Comparison of ENCODE assay signal across 8 cellular contexts in genomic region chr2:215920244-215921100, GRCh38.
DNase-seq lines count a peak whose midpoint lies in the region; ATAC-seq and TF ChIP-seq lines count a peak whose summit lies in the region.

No MANE protein-coding gene starts in this region.

- peak; percentile 53 for ATAC-seq in GM21723 (IDR thresholded peaks at IDR 0.05; ENCODE audit: unreplicated experiment)
- peak; percentile 92 for ATAC-seq in IMR-90 (ENCODE audit: low read depth)
- peak; percentile 90 for ATAC-seq in foreskin keratinocyte

- peak overlapping the region; percentile 57 for H3K23ac ChIP-seq in IMR-90 (ENCODE audit: low read depth, low read length)

- CTCF ChIA-PET in IMR-90 (lab: Yijun Ruan, JAX) = interaction anchor here (0.8 to 1.1 kb wide), 4 partner anchors 126 to 468 kb away, joined by 3 read pairs; no protein-coding TSS in a partner anchor

- no peak overlapping the region for H3K18ac ChIP-seq in IMR-90 (ENCODE audit: low read depth, low read length)

- H2AK5ac ChIP-seq in IMR-90 (ENCODE audit: low read depth, low read length) = peak overlapping the region; percentile 59; the same call in 1 of the 2 replicates

- intact Hi-C loops in IMR-90 (cut with micrococcal nuclease) = loop anchor here (1.0 to 5.0 kb wide), 5 partner anchors 228 to 960 kb away; partner anchors contain the start of gene FN1
- intact Hi-C loops in activated T-helper 1 cell treated with anti-CD3 and anti-CD28 coated beads, Interleukin-12 subunit alpha, Interleukin-12 subunit beta, Interleukin-2, Interleukin-4 antibody, amounts not matched to agents 30 ng/mL and 10 ng/mL and 1 ng/mL, durations not matched to agents 14 hours and 24 hours and 36 hours (cut with micrococcal nuclease) = loop anchor here (1.0 kb wide), 1 partner anchor 466 kb away; no protein-coding TSS in a partner anchor
- intact Hi-C loops in uterus (cut with DNase I; ENCODE audit: low total_unique reads) = no loop called here

- no peaks in the 10 kb centered on the region for H3K79me2 ChIP-seq in osteoblast (ENCODE audit: insufficient read depth, low read length)

- no peak overlapping the region for H3K4me3 Mint-ChIP-seq in activated T-helper 1 cell treated with anti-CD3 and anti-CD28 coated beads, Interleukin-12 subunit alpha, Interleukin-12 subunit beta, Interleukin-2, Interleukin-4 antibody, amounts not matched to agents 30 ng/mL and 10 ng/mL and 1 ng/mL, durations not matched to agents 14 hours and 24 hours and 36 hours

- peak overlapping the region; percentile 85 for H2BK120ac ChIP-seq in IMR-90 (ENCODE audit: low read depth, low read length)

- no peak overlapping the region; the same call in 1 of the 2 replicates for H3K56ac ChIP-seq in IMR-90 (ENCODE audit: extremely low read depth, insufficient read depth, low read length)

- no peak overlapping the region; the same call in 1 of the 2 replicates for H3K14ac ChIP-seq in IMR-90 (replicated peaks; ENCODE audit: low read depth, low read length)

- H3K36me3 Mint-ChIP-seq in activated T-helper 1 cell treated with anti-CD3 and anti-CD28 coated beads, Interleukin-12 subunit alpha, Interleukin-12 subunit beta, Interleukin-2, Interleukin-4 antibody, amounts not matched to agents 30 ng/mL and 10 ng/mL and 1 ng/mL, durations not matched to agents 14 hours and 24 hours and 36 hours (ENCODE audit: low read depth) = no peaks in the 10 kb centered on the region

- in situ Hi-C loops in IMR-90 (cut with MboI; ENCODE audit: low sequenced_read_pairs) = no loop called here

- peaks cover 3% of the 10 kb centered on the region; the same call in 1 of the 2 replicates for H3K9me1 ChIP-seq in IMR-90 (ENCODE audit: insufficient read depth, low read length)

- H4K8ac ChIP-seq in IMR-90 (ENCODE audit: low read depth in 2 of 2, low read length in 2 of 2) = peak overlapping the region in 1 of 2 experiments; percentile 55; a peak in 2 of 4 replicates

- TF ChIP-seq CTCF in IMR-90 (conservative IDR thresholded peaks at IDR 0.05; ENCODE audit: low read depth, low read length) (peak; percentile 95), foreskin keratinocyte (conservative IDR thresholded peaks at IDR 0.05) (peak; percentile 93), osteoblast (IDR thresholded peaks at IDR 0.05; ENCODE audit: extremely low read depth, low read depth, low read length) (peak; percentile 98), uterus (IDR thresholded peaks at IDR 0.05) (peak; percentile 79 to 85 (median 84))

- peak overlapping the region; percentile 73 for H3K4ac ChIP-seq in IMR-90 (ENCODE audit: low read depth, low read length)

- no peaks in the 10 kb centered on the region for H3K79me1 ChIP-seq in IMR-90 (ENCODE audit: low read depth in 1 of 2, low read length in 2 of 2)

- no peaks in the 10 kb centered on the region for H3K36me3 ChIP-seq in IMR-90 (ENCODE audit: control insufficient read depth, insufficient read depth, low read length)
- H3K36me3 ChIP-seq in osteoblast (ENCODE audit: insufficient read depth, low read length) = no peaks in the 10 kb centered on the region
- H3K36me3 ChIP-seq in uterus = no peaks in the 10 kb centered on the region

- H2BK5ac ChIP-seq in IMR-90 (ENCODE audit: low read depth, low read length, poor library complexity, severe bottlenecking) = peak overlapping the region; percentile 14

- H3K27ac ChIP-seq in IMR-90 (ENCODE audit: insufficient read depth, low read length) = no peak overlapping the region
- no peak overlapping the region for H3K27ac ChIP-seq in foreskin keratinocyte
- peak overlapping the region; percentile 89 for H3K27ac ChIP-seq in osteoblast (ENCODE audit: low read depth, low read length)
- no peak overlapping the region for H3K27ac ChIP-seq in uterus

- BruUV-seq in IMR-90 (replicated peaks; lab: Mats Ljungman, UMichigan) = no TSS peak

- H3K27me3 Mint-ChIP-seq in activated T-helper 1 cell treated with anti-CD3 and anti-CD28 coated beads, Interleukin-12 subunit alpha, Interleukin-12 subunit beta, Interleukin-2, Interleukin-4 antibody, amounts not matched to agents 30 ng/mL and 10 ng/mL and 1 ng/mL, durations not matched to agents 14 hours and 24 hours and 36 hours (ENCODE audit: insufficient read depth) = peaks cover 7% of the 10 kb centered on the region

- peak overlapping the region; percentile 64; the same call in 1 of the 2 replicates for H4K91ac ChIP-seq in IMR-90 (ENCODE audit: insufficient read depth, low read depth, low read length)

- H3K9me3 Mint-ChIP-seq in activated T-helper 1 cell treated with anti-CD3 and anti-CD28 coated beads, Interleukin-12 subunit alpha, Interleukin-12 subunit beta, Interleukin-2, Interleukin-4 antibody, amounts not matched to agents 30 ng/mL and 10 ng/mL and 1 ng/mL, durations not matched to agents 14 hours and 24 hours and 36 hours = no peaks in the 10 kb centered on the region

- TF ChIP-seq POLR2A in IMR-90 (IDR thresholded peaks at IDR 0.05; ENCODE audit: low read depth, low read length) = peak; percentile 40; the same call in 1 of the 2 replicates
- no peak for TF ChIP-seq POLR2A in uterus (IDR thresholded peaks at IDR 0.05)

- H3K4me1 ChIP-seq in IMR-90 (ENCODE audit: control insufficient read depth, insufficient read depth, low read length) = peaks cover 12% of the 10 kb centered on the region
- no peaks in the 10 kb centered on the region for H3K4me1 ChIP-seq in foreskin keratinocyte
- H3K4me1 ChIP-seq in osteoblast (ENCODE audit: insufficient read depth, low read length) = peaks cover 36% of the 10 kb centered on the region
- no peaks in the 10 kb centered on the region for H3K4me1 ChIP-seq in uterus

- POLR2A ChIA-PET in IMR-90 (lab: Charles Lee; ENCODE audit: unreplicated experiment) = no interaction called here

- no peak overlapping the region for H4K5ac ChIP-seq in IMR-90 (ENCODE audit: low read depth, low read length)

- no peak overlapping the region for H3K9ac ChIP-seq in IMR-90 (ENCODE audit: low read depth, low read length)

- H2BK20ac ChIP-seq in IMR-90 (ENCODE audit: low read depth, low read length) = peak overlapping the region; percentile 84

- peaks cover 7% of the 10 kb centered on the region for H3K4me1 Mint-ChIP-seq in activated T-helper 1 cell treated with anti-CD3 and anti-CD28 coated beads, Interleukin-12 subunit alpha, Interleukin-12 subunit beta, Interleukin-2, Interleukin-4 antibody, amounts not matched to agents 30 ng/mL and 10 ng/mL and 1 ng/mL, durations not matched to agents 14 hours and 24 hours and 36 hours (ENCODE audit: low read depth)

- no peak overlapping the region for H2AK9ac ChIP-seq in IMR-90 (replicated peaks; ENCODE audit: low read depth, low read length, poor library complexity)

- dilution Hi-C loops in IMR-90 (cut with HindIII; ENCODE audit: low sequenced_read_pairs, unreplicated experiment) = no loop called here

- TF ChIP-seq RAD21 in IMR-90 (IDR thresholded peaks at IDR 0.05; ENCODE audit: low read length) = peak; percentile 98

- no peak overlapping the region for H3K4me3 ChIP-seq in IMR-90 (ENCODE audit: insufficient read depth, low read depth, low read length)
- H3K4me3 ChIP-seq in osteoblast (ENCODE audit: insufficient read depth, low read length) = no peak overlapping the region
- H3K4me3 ChIP-seq in uterus = no peak overlapping the region

- H3K9me3 ChIP-seq in IMR-90 (ENCODE audit: control insufficient read depth, insufficient read depth, low read length) (no peaks in the 10 kb centered on the region), osteoblast (ENCODE audit: low read depth, low read length) (no peaks in the 10 kb centered on the region), uterus (no peaks in the 10 kb centered on the region)

- H4K20me1 ChIP-seq in IMR-90 (ENCODE audit: insufficient read depth, low read length) (no peaks in the 10 kb centered on the region), osteoblast (ENCODE audit: insufficient read depth, low read length) (no peaks in the 10 kb centered on the region)

- H3K27ac Mint-ChIP-seq in activated T-helper 1 cell treated with anti-CD3 and anti-CD28 coated beads, Interleukin-12 subunit alpha, Interleukin-12 subunit beta, Interleukin-2, Interleukin-4 antibody, amounts not matched to agents 30 ng/mL and 10 ng/mL and 1 ng/mL, durations not matched to agents 14 hours and 24 hours and 36 hours = no peak overlapping the region

- WGBS in IMR-90 (ENCODE audit: extremely low coverage in 2 of 2, insufficient read length in 1 of 2), 2 experiments = no CpG with 5 or more reads among the region's 8 CpGs

- H2AFZ ChIP-seq in IMR-90 (replicated peaks; ENCODE audit: low read length, poor library complexity) = no peak overlapping the region
- no peak overlapping the region for H2AFZ ChIP-seq in osteoblast (ENCODE audit: low read length)

- 0 out of 3 replicates have a peak overlapping the region, but pooled peaks have one; percentile 0 for H2BK15ac ChIP-seq in IMR-90 (ENCODE audit: low read depth, low read length)

- H3K4me2 ChIP-seq in IMR-90 (ENCODE audit: low read depth, low read length) = no peak overlapping the region
- H3K4me2 ChIP-seq in osteoblast (ENCODE audit: insufficient read depth, low read length) = no peak overlapping the region

- no peaks in the 10 kb centered on the region for H3K27me3 ChIP-seq in IMR-90 (ENCODE audit: control insufficient read depth, insufficient read depth, low read length)
- no peaks in the 10 kb centered on the region for H3K27me3 ChIP-seq in foreskin keratinocyte
- H3K27me3 ChIP-seq in osteoblast (ENCODE audit: insufficient read depth, low read length) = no peaks in the 10 kb centered on the region
- no peaks in the 10 kb centered on the region for H3K27me3 ChIP-seq in uterus

- DNase-seq in GDM1 (lab: John Stamatoyannopoulos, UW) = peak; percentile 47
- peak; percentile 87 for DNase-seq in IMR-90
- DNase-seq in OCI-M2 (lab: John Stamatoyannopoulos, UW; ENCODE audit: unreplicated experiment) = peak; percentile 20
- peak; percentile 19 for DNase-seq in activated T-helper 1 cell treated with anti-CD3 and anti-CD28 coated beads, Interleukin-12 subunit alpha, Interleukin-12 subunit beta, Interleukin-2, Interleukin-4 antibody, amounts not matched to agents 30 ng/mL and 10 ng/mL and 1 ng/mL, durations not matched to agents 14 hours and 24 hours and 36 hours (ENCODE audit: low spot score)
- peak; percentile 18 to 55 for DNase-seq in foreskin keratinocyte
- DNase-seq in osteoblast (ENCODE audit: insufficient read length, low spot score, missing footprints) = no peak
- DNase-seq in uterus = peak; percentile 64 to 73

TF ChIP-seq in IMR-90, 13 proteins besides CTCF, POLR2A, EP300 and RAD21:
- peak; percentile 20; the same call in 1 of the 2 replicates for TF ChIP-seq MAFK (IDR thresholded peaks at IDR 0.05; ENCODE audit: low read depth, low read length)
- peak; percentile 95 for TF ChIP-seq SMC3 (IDR thresholded peaks at IDR 0.05; ENCODE audit: low read depth, low read length)
- TF ChIP-seq MXI1 (IDR thresholded peaks at IDR 0.05; ENCODE audit: borderline replicate concordance, low read depth, low read length) = no peak
TF ChIP-seq in IMR-90: peak in this region for 2.
